2 cellular contexts compared by ENCODE assay signal in the genomic region with DNA sequence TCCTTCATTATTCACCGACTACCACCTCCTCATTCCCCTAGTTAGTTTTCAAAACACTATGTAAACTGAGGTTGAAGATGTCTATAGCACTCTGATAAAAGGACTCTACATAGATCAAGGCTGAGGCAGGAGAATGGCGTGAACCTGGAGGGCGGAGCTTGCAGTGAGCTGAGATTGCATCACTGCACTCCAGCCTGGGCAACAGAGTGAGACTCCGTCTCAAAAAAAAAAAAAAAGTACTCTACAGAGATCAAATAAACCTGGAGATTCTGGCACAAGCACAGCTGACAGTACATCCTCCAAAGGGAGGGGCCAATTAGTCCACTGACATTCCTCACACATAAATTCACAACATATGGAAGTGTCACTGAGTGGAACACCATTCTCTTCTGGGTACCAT.
TF ChIP-seq lines count a peak whose summit lies in the region.

No MANE protein-coding gene starts in this region.

TF ChIP-seq in Ishikawa, 13 proteins besides CTCF, POLR2A, EP300 and RAD21:
- TF ChIP-seq CEBPB (IDR thresholded peaks at IDR 0.05) (0 out of 2 replicates have a peak, but pooled peaks have one; percentile 5), TAF1 (IDR thresholded peaks at IDR 0.05; ENCODE audit: low read depth) (no peak), YY1 (IDR thresholded peaks at IDR 0.05; ENCODE audit: low read depth) (no peak)

TF ChIP-seq in H1, 55 proteins besides CTCF, POLR2A, EP300 and RAD21:
- TF ChIP-seq SUZ12 (IDR thresholded peaks at IDR 0.05; ENCODE audit: low read length) (no peak), KDM5A (IDR thresholded peaks at IDR 0.05; ENCODE audit: low read length) (no peak), CEBPB (IDR thresholded peaks at IDR 0.05; ENCODE audit: low read depth, low read length) (peak; percentile 20; the same call in 1 of the 2 replicates)
